In the genomic region with DNA sequence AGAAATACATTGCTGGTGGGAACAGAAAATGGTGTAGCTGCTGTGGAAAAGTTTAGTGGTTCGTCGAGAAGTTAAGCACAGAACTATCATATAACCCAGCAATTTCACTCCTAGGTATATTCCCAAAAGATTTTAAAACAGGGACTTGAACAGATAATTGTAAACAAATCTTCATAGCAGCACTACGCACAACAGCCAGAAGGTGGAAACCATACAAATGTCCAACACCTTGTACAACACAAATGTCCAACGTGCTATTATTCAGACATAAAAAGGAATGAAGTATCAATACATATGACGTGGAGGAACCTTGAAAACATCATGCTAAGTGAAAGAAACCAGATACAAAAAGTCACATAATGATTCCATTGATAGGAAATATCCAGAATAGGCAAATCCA, we compare ENCODE assay signal across 16 cellular contexts.
"Had no signal": no experiment of that assay in that cellular context is flagged by ENCODE, and none has a peak within 500 bp of the region (broad histone marks: within the 10 kb centered on the region; RNA-seq: fewer than 3 reads in every experiment).

No MANE protein-coding gene starts in this region.

- DNase-seq: activated CD4-positive, alpha-beta T cell treated with anti-CD3 and anti-CD28 coated beads, Interleukin-2, amount 50 U/mL, for 1 hour; activated CD8-positive, alpha-beta memory T cell treated with anti-CD3 and anti-CD28 coated beads for 24 hours; activated naive CD8-positive, alpha-beta T cell treated with anti-CD3 and anti-CD28 coated beads, Interleukin-2, amount 10 ng/mL, durations not matched to agents 7 days and 5 days; cerebellar nuclear complex; endodermal cell; left colon; lower lobe of right lung; ovary; stimulated activated CD4-positive, alpha-beta T cell treated with anti-CD3 and anti-CD28 coated beads, Interleukin-12 subunit alpha, Interleukin-12 subunit beta, amount 100 ng/mL, for 4 hours; stimulated activated CD4-positive, alpha-beta T cell treated with anti-CD3 and anti-CD28 coated beads, Interleukin-2, amount 100 ng/mL, for 24 hours; T-helper 9 cell; uterus had no signal

- H2AFZ ChIP-seq: neural progenitor cell had no signal

- ATAC-seq: activated CD4-positive, CD25-positive, alpha-beta regulatory T cell treated with anti-CD3 and anti-CD28 coated beads, Interleukin-2, amount 50 U/mL, for 24 hours; gastroesophageal sphincter; left colon; lower lobe of right lung had no signal

- H3K27me3 ChIP-seq: breast epithelium, gastroesophageal sphincter, neural progenitor cell, ovary, uterus had no signal

- H3K9me3 ChIP-seq: breast epithelium, gastroesophageal sphincter, lower lobe of right lung, ovary, uterus had no signal

- H3K4me2 ChIP-seq: neural progenitor cell had no signal

- H3K27ac ChIP-seq: breast epithelium, gastroesophageal sphincter, lower lobe of right lung, neural progenitor cell, ovary, uterus had no signal

- H3K4me1 ChIP-seq: breast epithelium, gastroesophageal sphincter, lower lobe of right lung, neural progenitor cell, uterus had no signal

- H3K4me3 ChIP-seq: breast epithelium, gastroesophageal sphincter, lower lobe of right lung, neural progenitor cell, ovary, uterus had no signal

- H3K36me3 ChIP-seq: breast epithelium, ovary, uterus had no signal

- H3K9ac ChIP-seq: neural progenitor cell had no signal
